ENCODE assay signal across 11 cellular contexts in the genomic region with DNA sequence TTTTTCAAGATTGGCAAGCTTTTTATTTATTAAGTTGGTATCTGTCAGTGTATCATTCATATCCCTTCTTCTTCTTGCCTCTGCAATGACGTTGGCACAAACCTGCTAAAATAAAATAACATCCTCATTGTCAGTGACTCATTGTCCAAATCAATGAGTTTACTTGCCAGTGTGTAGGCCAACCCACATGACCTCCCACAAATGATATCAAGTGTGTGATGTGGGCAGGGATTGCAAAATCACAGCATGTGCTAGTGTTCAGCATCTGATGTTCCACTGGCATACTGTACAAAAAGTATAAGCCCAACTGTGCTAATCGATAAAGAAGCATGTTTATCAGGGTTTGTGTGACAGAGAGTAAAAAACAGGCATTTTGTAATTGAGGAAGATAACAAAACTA. TPM values are rescaled to one million over a fixed set of nuclear protein-coding genes. Genes with fewer than 3 reads are reported as not detected.
DNase-seq lines count a peak whose midpoint lies in the region; ATAC-seq, FAIRE-seq and TF ChIP-seq lines count a peak whose summit lies in the region.
"Had no signal": no experiment of that assay in that cellular context is flagged by ENCODE, and none has a peak within 500 bp of the region (broad histone marks: within the 10 kb centered on the region; RNA-seq: fewer than 3 reads in every experiment).

No MANE protein-coding gene starts in this region.

- H3K27ac Mint-ChIP-seq in activated T-cell treated with anti-CD3 and anti-CD28 coated beads, Interleukin-2, amount 50 U/mL, for 24 hours: no peak overlapping the region
- H3K27ac Mint-ChIP-seq in stimulated activated effector memory CD8-positive, alpha-beta T cell treated with anti-CD3 and anti-CD28 coated beads, Interleukin-12 subunit alpha, Interleukin-12 subunit beta, amount 100 ng/mL, for 72 hours: no peak overlapping the region
- no peak overlapping the region for H3K27ac Mint-ChIP-seq in Caco-2 (ENCODE audit: unreplicated experiment)
- H3K27ac Mint-ChIP-seq: IgD-negative memory B cell had no signal

- FAIRE-seq in RCC 7860 (lab: Jason Lieb, UNC) (peak; percentile 82), frontal cortex (lab: Jason Lieb, UNC) (no peak)

- no peaks in the 10 kb centered on the region for H3K27me3 Mint-ChIP-seq in activated T-cell treated with anti-CD3 and anti-CD28 coated beads, Interleukin-2, amount 50 U/mL, for 4 hours (ENCODE audit: low read depth)
- no peaks in the 10 kb centered on the region for H3K27me3 Mint-ChIP-seq in activated T-cell treated with anti-CD3 and anti-CD28 coated beads, Interleukin-2, amount 50 U/mL, for 24 hours
- no peaks in the 10 kb centered on the region for H3K27me3 Mint-ChIP-seq in Caco-2 (ENCODE audit: insufficient read depth, unreplicated experiment)
- H3K27me3 Mint-ChIP-seq: IgD-negative memory B cell had no signal

- no peaks in the 10 kb centered on the region for H3K9me3 Mint-ChIP-seq in activated T-cell treated with anti-CD3 and anti-CD28 coated beads, Interleukin-2, amount 50 U/mL, for 4 hours
- no peaks in the 10 kb centered on the region for H3K9me3 Mint-ChIP-seq in activated T-cell treated with anti-CD3 and anti-CD28 coated beads, Interleukin-2, amount 50 U/mL, for 24 hours
- no peaks in the 10 kb centered on the region for H3K9me3 Mint-ChIP-seq in stimulated activated effector memory CD8-positive, alpha-beta T cell treated with anti-CD3 and anti-CD28 coated beads, Interleukin-12 subunit alpha, Interleukin-12 subunit beta, amount 100 ng/mL, for 72 hours
- no peaks in the 10 kb centered on the region for H3K9me3 Mint-ChIP-seq in Caco-2 (ENCODE audit: unreplicated experiment)
- H3K9me3 Mint-ChIP-seq: IgD-negative memory B cell had no signal

- intact Hi-C loops in Caco-2 (cut with micrococcal nuclease; ENCODE audit: unreplicated experiment): no loop called here

- H3K9me3 ChIP-seq in Caco-2: no peaks in the 10 kb centered on the region

- no TSS peak for BruUV-seq in Caco-2 (replicated peaks; lab: Mats Ljungman, UMichigan)

- no peak for DNase-seq in activated T-cell treated with anti-CD3 and anti-CD28 coated beads, Interleukin-2, amount 50 U/mL, for 4 hours
- DNase-seq in activated T-cell treated with anti-CD3 and anti-CD28 coated beads, Interleukin-2, amount 50 U/mL, for 24 hours: no peak
- peak; percentile 50 for DNase-seq in RCC 7860 (ENCODE audit: low spot score)
- peak; percentile 32 for DNase-seq in fibroblast of the conjunctiva (ENCODE audit: low read depth)
- no peak for DNase-seq in stimulated activated effector memory CD8-positive, alpha-beta T cell treated with anti-CD3 and anti-CD28 coated beads, Interleukin-12 subunit alpha, Interleukin-12 subunit beta, amount 100 ng/mL, for 72 hours (ENCODE audit: low spot score in 2 of 2)
- DNase-seq in COR-L47 (lab: John Stamatoyannopoulos, UW): no peak
- no peak for DNase-seq in frontal cortex (ENCODE audit: low spot score in 2 of 2)
- no peak for DNase-seq in Caco-2
- DNase-seq: substantia nigra had no signal

- TF ChIP-seq CTCF in Caco-2 (IDR thresholded peaks at IDR 0.05; ENCODE audit: insufficient read depth in 1 of 2, low read depth in 1 of 2, low read length in 1 of 2, severe bottlenecking in 1 of 2, unreplicated experiment in 1 of 2): no peak

- CTCF ChIA-PET in Caco-2 (lab: Charles Lee): no interaction called here

- H3K36me3 ChIP-seq in Caco-2 (ENCODE audit: control insufficient read depth, insufficient read depth, low read length): no peaks in the 10 kb centered on the region

- H3K36me3 Mint-ChIP-seq in activated T-cell treated with anti-CD3 and anti-CD28 coated beads, Interleukin-2, amount 50 U/mL, for 4 hours (ENCODE audit: insufficient read depth): no peaks in the 10 kb centered on the region
- H3K36me3 Mint-ChIP-seq in activated T-cell treated with anti-CD3 and anti-CD28 coated beads, Interleukin-2, amount 50 U/mL, for 24 hours (ENCODE audit: low read depth): no peaks in the 10 kb centered on the region
- no peaks in the 10 kb centered on the region for H3K36me3 Mint-ChIP-seq in stimulated activated effector memory CD8-positive, alpha-beta T cell treated with anti-CD3 and anti-CD28 coated beads, Interleukin-12 subunit alpha, Interleukin-12 subunit beta, amount 100 ng/mL, for 72 hours
- H3K36me3 Mint-ChIP-seq in Caco-2 (ENCODE audit: insufficient read depth, unreplicated experiment): peaks cover 6% of the 10 kb centered on the region
- H3K36me3 Mint-ChIP-seq: IgD-negative memory B cell had no signal

- POLR2A ChIA-PET in Caco-2 (lab: Charles Lee): no interaction called here

- ATAC-seq in activated T-cell treated with anti-CD3 and anti-CD28 coated beads, Interleukin-2, amount 50 U/mL, for 4 hours: peak; percentile 37 to 71
- peak; percentile 91 for ATAC-seq in stimulated activated effector memory CD8-positive, alpha-beta T cell treated with anti-CD3 and anti-CD28 coated beads, Interleukin-12 subunit alpha, Interleukin-12 subunit beta, amount 100 ng/mL, for 72 hours

- no peaks in the 10 kb centered on the region for H3K27me3 ChIP-seq in Caco-2 (replicated peaks; ENCODE audit: control insufficient read depth, insufficient read depth, low read length)

- H3K4me1 ChIP-seq in Caco-2: no peaks in the 10 kb centered on the region

- no peak overlapping the region for H3K4me3 ChIP-seq in Caco-2 (ENCODE audit: low read depth, low read length)

- no peak overlapping the region for H3K4me3 Mint-ChIP-seq in activated T-cell treated with anti-CD3 and anti-CD28 coated beads, Interleukin-2, amount 50 U/mL, for 4 hours
- H3K4me3 Mint-ChIP-seq in activated T-cell treated with anti-CD3 and anti-CD28 coated beads, Interleukin-2, amount 50 U/mL, for 24 hours: no peak overlapping the region
- no peak overlapping the region for H3K4me3 Mint-ChIP-seq in stimulated activated effector memory CD8-positive, alpha-beta T cell treated with anti-CD3 and anti-CD28 coated beads, Interleukin-12 subunit alpha, Interleukin-12 subunit beta, amount 100 ng/mL, for 72 hours
- no peak overlapping the region for H3K4me3 Mint-ChIP-seq in Caco-2 (ENCODE audit: unreplicated experiment)
- H3K4me3 Mint-ChIP-seq: IgD-negative memory B cell had no signal

- H3K4me1 Mint-ChIP-seq in activated T-cell treated with anti-CD3 and anti-CD28 coated beads, Interleukin-2, amount 50 U/mL, for 4 hours (ENCODE audit: low read depth): peaks cover 16% of the 10 kb centered on the region
- H3K4me1 Mint-ChIP-seq in activated T-cell treated with anti-CD3 and anti-CD28 coated beads, Interleukin-2, amount 50 U/mL, for 24 hours (ENCODE audit: low read depth): peaks cover 25% of the 10 kb centered on the region
- peaks cover 37% of the 10 kb centered on the region for H3K4me1 Mint-ChIP-seq in stimulated activated effector memory CD8-positive, alpha-beta T cell treated with anti-CD3 and anti-CD28 coated beads, Interleukin-12 subunit alpha, Interleukin-12 subunit beta, amount 100 ng/mL, for 72 hours
- H3K4me1 Mint-ChIP-seq in Caco-2 (ENCODE audit: low read depth, unreplicated experiment): no peaks in the 10 kb centered on the region
- H3K4me1 Mint-ChIP-seq: IgD-negative memory B cell had no signal

RNA-seq across cellular contexts. Expression of a gene that starts 25.5 kb away (rescaled TPM):
- total RNA-seq in activated T-cell treated with anti-CD3 and anti-CD28 coated beads, Interleukin-2, amount 50 U/mL, for 4 hours: 1 to 10 TPM; 2.1 to 4.5 (median 2.6) TPM
- not detected for total RNA-seq in frontal cortex
- total RNA-seq in Caco-2 (2022): 4.6 and 5.0 TPM in 2 replicates
- total RNA-seq: osteocyte had no signal

Comparison
In these comparisons a context has a peak if more than half of its experiments do, and no peak if none do; other contexts are left out.
1. DNase-seq: peak in RCC 7860 (single experiment) and fibroblast of the conjunctiva (single experiment); none in activated T-cell treated with anti-CD3 and anti-CD28 coated beads, Interleukin-2, amount 50 U/mL, for 4 hours (single experiment), activated T-cell treated with anti-CD3 and anti-CD28 coated beads, Interleukin-2, amount 50 U/mL, for 24 hours (single experiment), stimulated activated effector memory CD8-positive, alpha-beta T cell treated with anti-CD3 and anti-CD28 coated beads, Interleukin-12 subunit alpha, Interleukin-12 subunit beta, amount 100 ng/mL, for 72 hours (0 of 2), COR-L47 (single experiment), frontal cortex (0 of 2) and Caco-2 (0 of 2).